1 cellular context compared by ENCODE assay signal in genomic region chr6:45376310-45377040, GRCh38.
TF ChIP-seq lines count a peak whose summit lies in the region.

No MANE protein-coding gene starts in this region.

TF ChIP-seq in endothelial cell of umbilical vein, 7 proteins besides CTCF, POLR2A, EP300 and RAD21:
- TF ChIP-seq MYC (IDR thresholded peaks at IDR 0.05; ENCODE audit: low read depth, low read length) (no peak), GATA2 (IDR thresholded peaks at IDR 0.05; ENCODE audit: insufficient read depth, insufficient read length, low read depth, low read length) (no peak), FOS (IDR thresholded peaks at IDR 0.05; ENCODE audit: borderline replicate concordance, insufficient read depth, low read length) (no peak), JUN (IDR thresholded peaks at IDR 0.05; ENCODE audit: borderline replicate concordance, insufficient read depth, insufficient read length, low read depth) (no peak), EZH2 (IDR thresholded peaks at IDR 0.05; ENCODE audit: borderline replicate concordance, low read depth, low read length, severe bottlenecking) (no peak), POLR2AphosphoS5 (IDR thresholded peaks at IDR 0.05; ENCODE audit: insufficient read depth, low read depth, low read length) (no peak)
- TF ChIP-seq, protein P1, sequence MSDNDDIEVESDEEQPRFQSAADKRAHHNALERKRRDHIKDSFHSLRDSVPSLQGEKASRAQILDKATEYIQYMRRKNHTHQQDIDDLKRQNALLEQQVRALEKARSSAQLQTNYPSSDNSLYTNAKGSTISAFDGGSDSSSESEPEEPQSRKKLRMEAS (IDR thresholded peaks at IDR 0.05; ENCODE audit: insufficient read depth, insufficient read length): no peak
